17 cellular contexts compared by ENCODE assay signal in genomic region chr7:27140108-27140842, GRCh38. TPM values are rescaled to one million over a fixed set of nuclear protein-coding genes. Genes with fewer than 3 reads are reported as not detected.
DNase-seq lines count a peak whose midpoint lies in the region; ATAC-seq and TF ChIP-seq lines count a peak whose summit lies in the region.
"Had no signal": no experiment of that assay in that cellular context is flagged by ENCODE, and none has a peak within 500 bp of the region (broad histone marks: within the 10 kb centered on the region; RNA-seq: fewer than 3 reads in every experiment).

No MANE protein-coding gene starts in this region.

- no peak overlapping the region for H3K27ac Mint-ChIP-seq in GM23338

- H3K4me1 ChIP-seq in GM23338 (ENCODE audit: insufficient read depth): peaks cover 31% of the 10 kb centered on the region
- H3K4me1 ChIP-seq in ascending aorta: peaks cover 0 to 8% of the 10 kb centered on the region in 2 donors
- H3K4me1 ChIP-seq in osteoblast (ENCODE audit: insufficient read depth, low read length): peaks cover 30% of the 10 kb centered on the region

- H3K4me3 Mint-ChIP-seq in GM23338: no peak overlapping the region

- H3K4me2 ChIP-seq in GM23338: peak overlapping the region; percentile 77; the same call in 1 of the 2 replicates
- H3K4me2 ChIP-seq in osteoblast (ENCODE audit: insufficient read depth, low read length): no peak overlapping the region

- H3K9me3 Mint-ChIP-seq in GM23338: peaks cover 8% of the 10 kb centered on the region; the same call in 2 of the 3 replicates

- intact Hi-C loops in ascending aorta (cut with DNase I): loop anchor here (5.0 kb wide), 1 partner anchor 1283 kb away; no protein-coding TSS in a partner anchor

- no peaks in the 10 kb centered on the region for H3K9me2 ChIP-seq in GM23338 (ENCODE audit: insufficient read depth)

- H3K9me3 ChIP-seq in ascending aorta (no peaks in the 10 kb centered on the region), osteoblast (ENCODE audit: low read depth, low read length) (no peaks in the 10 kb centered on the region)

- H3K4me3 ChIP-seq in GM23338 (0 out of 2 replicates have a peak overlapping the region, but pooled peaks have one; percentile 51), ascending aorta (peak overlapping the region; percentile 25 to 53), osteoblast (ENCODE audit: insufficient read depth, low read length) (no peak overlapping the region)
- H3K4me3 ChIP-seq: skin epidermis had no signal

- H3K27me3 ChIP-seq in GM23338 (ENCODE audit: insufficient read depth) (peaks cover 100% of the 10 kb centered on the region), ascending aorta (no peaks in the 10 kb centered on the region), osteoblast (ENCODE audit: insufficient read depth, low read length) (no peaks in the 10 kb centered on the region)

- H2AFZ ChIP-seq in GM23338: 0 out of 2 replicates have a peak overlapping the region, but pooled peaks have one; percentile 89
- no peak overlapping the region for H2AFZ ChIP-seq in osteoblast (ENCODE audit: low read length)

- in situ Hi-C loops in G401 (cut with HindIII; ENCODE audit: low sequenced_read_pairs): no loop called here

- H3K27me3 Mint-ChIP-seq in GM23338 (ENCODE audit: insufficient read depth, low read depth, poor library complexity): peaks cover 100% of the 10 kb centered on the region

- H4K20me1 ChIP-seq in GM23338 (replicated peaks; ENCODE audit: insufficient read depth) (peaks cover 44% of the 10 kb centered on the region), osteoblast (ENCODE audit: insufficient read depth, low read length) (peaks cover 8% of the 10 kb centered on the region)

- H3K36me3 Mint-ChIP-seq in GM23338 (ENCODE audit: low read depth): no peaks in the 10 kb centered on the region; the same call in 2 of the 3 replicates

- peaks cover 41% of the 10 kb centered on the region for H3F3A ChIP-seq in GM23338 (replicated peaks; ENCODE audit: low read depth)

- no peaks in the 10 kb centered on the region for H3K79me2 ChIP-seq in GM23338 (replicated peaks; ENCODE audit: insufficient read depth)
- H3K79me2 ChIP-seq in osteoblast (ENCODE audit: insufficient read depth, low read length): peaks cover 75% of the 10 kb centered on the region

- ATAC-seq in GM23338: no peak
- ATAC-seq in stimulated activated naive CD8-positive, alpha-beta T cell treated with anti-CD3 and anti-CD28 coated beads, Interleukin-15, Interleukin-2, amounts not matched to agents 100 U/mL and 50 U/mL, for 24 hours: no peak
- ATAC-seq: activated CD4-positive, CD25-positive, alpha-beta regulatory T cell treated with anti-CD3 and anti-CD28 coated beads, Interleukin-2, amount 50 U/mL, for 24 hours had no signal

- no peak for DNase-seq in GM23338 (ENCODE audit: low spot score)
- DNase-seq in ascending aorta (ENCODE audit: low spot score in 2 of 2): no peak
- peak; percentile 39 for DNase-seq in islet precursor cell
- peak; percentile 62 for DNase-seq in osteoblast (ENCODE audit: insufficient read length, low spot score, missing footprints)
- DNase-seq in amniotic stem cell (lab: John Stamatoyannopoulos, UW): no peak
- no peak for DNase-seq in NCI-H2171 treated with DMSO at 0.1 percent for 48 hours (lab: John Stamatoyannopoulos, UW)
- no peak for DNase-seq in stimulated activated naive CD8-positive, alpha-beta T cell treated with anti-CD3 and anti-CD28 coated beads, Interleukin-15, Interleukin-2, amounts not matched to agents 100 U/mL and 50 U/mL, for 24 hours
- no peak for DNase-seq in G401 (ENCODE audit: low spot score)
- DNase-seq: activated T-cell treated with anti-CD3 and anti-CD28 coated beads, Interleukin-2, amount 50 U/mL, for 48 hours; amygdala; HCEC 1CT; SW 1271 had no signal

- TF ChIP-seq CTCF in GM23338 (conservative IDR thresholded peaks at IDR 0.05; ENCODE audit: low read depth in 2 of 2) (no peak), ascending aorta (IDR thresholded peaks at IDR 0.05) (no peak), osteoblast (IDR thresholded peaks at IDR 0.05; ENCODE audit: extremely low read depth, low read depth, low read length) (no peak)

- H3K36me3 ChIP-seq in GM23338 (ENCODE audit: insufficient read depth): no peaks in the 10 kb centered on the region
- H3K36me3 ChIP-seq in ascending aorta: peaks cover 0 to 14% of the 10 kb centered on the region in 2 donors
- peaks cover 45% of the 10 kb centered on the region for H3K36me3 ChIP-seq in osteoblast (ENCODE audit: insufficient read depth, low read length)

- no peak overlapping the region for H3K27ac ChIP-seq in GM23338 (ENCODE audit: low read depth)
- H3K27ac ChIP-seq in ascending aorta: peak overlapping the region; percentile 74 to 92
- no peak overlapping the region for H3K27ac ChIP-seq in osteoblast (ENCODE audit: low read depth, low read length)
- H3K27ac ChIP-seq: skin epidermis had no signal

- H3K4me1 Mint-ChIP-seq in GM23338: peaks cover 21% of the 10 kb centered on the region

TF ChIP-seq in GM23338, 12 proteins besides CTCF, POLR2A, EP300 and RAD21:
- TF ChIP-seq STAT1 (IDR thresholded peaks at IDR 0.05; ENCODE audit: unreplicated experiment) (no peak), POLR2AphosphoS5 (IDR thresholded peaks at IDR 0.05; ENCODE audit: low read depth) (no peak), ZNF331 (CRISPR knock-in tag; IDR thresholded peaks at IDR 0.05; ENCODE audit: low read depth) (no peak), JUNB (IDR thresholded peaks at IDR 0.05; ENCODE audit: unreplicated experiment) (no peak), EZH2 (IDR thresholded peaks at IDR 0.05; ENCODE audit: low read depth, unreplicated experiment) (peak; percentile 62)

RNA-seq across cellular contexts. Expression of gene HOXA5, which starts 3.2 kb away (rescaled TPM):
- total RNA-seq in GM23338 (2014; rRNA removed; shearing (Covaris generic)): not detected in 2 replicates
- not detected in 2 replicates for polyA plus RNA-seq in GM23338 (2016; fragmentation: Nextera tagmentation; extraction: Ambion mirVana)
- total RNA-seq in ascending aorta (22.0 TPM), osteoblast (3.2 and 5.8 TPM in 2 replicates)
- 0.81 and 1.6 TPM in 2 replicates for total RNA-seq in G401 (2014; rRNA removed; shearing (Covaris generic))
- total RNA-seq: frontal cortex, temporal lobe had no signal
- polyA plus RNA-seq: neural cell had no signal

RNA-seq across cellular contexts. Expression of gene HOXA6, which starts 7.3 kb away (rescaled TPM):
- not detected in 2 replicates for total RNA-seq in GM23338 (2014; rRNA removed; shearing (Covaris generic))
- not detected in 2 replicates for polyA plus RNA-seq in GM23338 (2016; fragmentation: Nextera tagmentation; extraction: Ambion mirVana)
- total RNA-seq in ascending aorta (15.3 TPM), osteoblast (5.0 and 7.6 TPM in 2 replicates)
- 5.1 TPM in 1 of 2 replicates, not detected in the other for total RNA-seq in G401 (2014; rRNA removed; shearing (Covaris generic))
- total RNA-seq: frontal cortex, temporal lobe had no signal
- polyA plus RNA-seq: neural cell had no signal

RNA-seq across cellular contexts. Expression of gene HOXA4, which starts 9.7 kb away (rescaled TPM):
- not detected in 2 replicates for total RNA-seq in GM23338 (2014; rRNA removed; shearing (Covaris generic))
- polyA plus RNA-seq in GM23338 (2016; fragmentation: Nextera tagmentation; extraction: Ambion mirVana): not detected in 2 replicates
- total RNA-seq in ascending aorta: 2.1 TPM
- total RNA-seq in osteoblast: 0.72 and 1.2 TPM in 2 replicates
- not detected in 2 replicates for total RNA-seq in G401 (2014; rRNA removed; shearing (Covaris generic))
- total RNA-seq: frontal cortex, temporal lobe had no signal
- polyA plus RNA-seq: neural cell had no signal

RNA-seq across cellular contexts. Expression of gene HOXA3, which starts 12.1 kb away (rescaled TPM):
- total RNA-seq in GM23338 (2014; rRNA removed; shearing (Covaris generic)): not detected in 2 replicates
- polyA plus RNA-seq in GM23338 (2016; fragmentation: Nextera tagmentation; extraction: Ambion mirVana): not detected in 2 replicates
- 14.4 TPM for total RNA-seq in ascending aorta
- total RNA-seq in osteoblast: 3.5 and 4.0 TPM in 2 replicates
- 2.2 TPM in 1 of 2 replicates, not detected in the other for total RNA-seq in G401 (2014; rRNA removed; shearing (Covaris generic))
- total RNA-seq: frontal cortex, temporal lobe had no signal
- polyA plus RNA-seq: neural cell had no signal

RNA-seq across cellular contexts. Expression of gene HOXA7, which starts 16.2 kb away (rescaled TPM):
- not detected in 2 replicates for total RNA-seq in GM23338 (2014; rRNA removed; shearing (Covaris generic))
- polyA plus RNA-seq in GM23338 (2016; fragmentation: Nextera tagmentation; extraction: Ambion mirVana): 0.24 TPM in 1 of 2 replicates, not detected in the other
- total RNA-seq in ascending aorta (12.0 TPM), osteoblast (3.6 and 4.4 TPM in 2 replicates)
- total RNA-seq in G401 (2014; rRNA removed; shearing (Covaris generic)): 4.4 and 7.1 TPM in 2 replicates
- total RNA-seq: frontal cortex, temporal lobe had no signal
- polyA plus RNA-seq: neural cell had no signal

Comparison
In these comparisons a context has a peak if more than half of its experiments do, and no peak if none do; other contexts are left out.
1. DNase-seq: peak in islet precursor cell (single experiment) and osteoblast (single experiment); none in GM23338 (single experiment), ascending aorta (0 of 2), amniotic stem cell (single experiment), NCI-H2171 treated with DMSO at 0.1 percent for 48 hours (single experiment), stimulated activated naive CD8-positive, alpha-beta T cell treated with anti-CD3 and anti-CD28 coated beads, Interleukin-15, Interleukin-2, amounts not matched to agents 100 U/mL and 50 U/mL, for 24 hours (single experiment) and G401 (single experiment).
2. H3K27ac ChIP-seq: peak in ascending aorta (2 of 2); none in GM23338 (single experiment) and osteoblast (single experiment).